ENCODE assay signal across 25 cellular contexts in genomic region chr2:86370579-86370978, GRCh38. TPM values are rescaled to one million over a fixed set of nuclear protein-coding genes. Genes with fewer than 3 reads are reported as not detected.
A peak's percentile ranks its signal among the peaks of the same experiment; 100 is the strongest.
DNase-seq lines count a peak whose midpoint lies in the region; ATAC-seq and TF ChIP-seq lines count a peak whose summit lies in the region.
"Had no signal": no experiment of that assay in that cellular context is flagged by ENCODE, and none has a peak within 500 bp of the region (broad histone marks: within the 10 kb centered on the region; RNA-seq: fewer than 3 reads in every experiment).

No MANE protein-coding gene starts in this region.

- no peaks in the 10 kb centered on the region for H3K27me3 ChIP-seq in colonic mucosa
- H3K27me3 ChIP-seq: BLaER1 treated with 17β-estradiol and CSF1 and Interleukin-3, amounts not matched to agents 10 nM and 100 nM; gastroesophageal sphincter; SJCRH30; upper lobe of right lung had no signal

- no peak overlapping the region for H3K27ac ChIP-seq in colonic mucosa
- H3K27ac ChIP-seq: BLaER1 treated with 17β-estradiol and CSF1 and Interleukin-3, amounts not matched to agents 10 nM and 100 nM; gastroesophageal sphincter; HL-60; SJCRH30; upper lobe of right lung had no signal

- H3K4me1 Mint-ChIP-seq in naive thymus-derived CD8-positive, alpha-beta T cell = peaks cover 28 to 65% (median 50%) of the 10 kb centered on the region in 4 donors
- H3K4me1 Mint-ChIP-seq in activated CD4-positive, alpha-beta T cell treated with anti-CD3 and anti-CD28 coated beads, Interleukin-2, amount 10 ng/mL, durations not matched to agents 7 days and 5 days = peaks cover 34% of the 10 kb centered on the region

- no peaks in the 10 kb centered on the region for H3K9me3 ChIP-seq in colonic mucosa
- H3K9me3 ChIP-seq: SJCRH30, upper lobe of right lung had no signal

- H3K4me3 Mint-ChIP-seq in naive thymus-derived CD8-positive, alpha-beta T cell = peak overlapping the region in 1 of 10 donors; percentile 17
- H3K4me3 Mint-ChIP-seq in activated CD4-positive, alpha-beta T cell treated with anti-CD3 and anti-CD28 coated beads, Interleukin-2, amount 10 ng/mL, durations not matched to agents 7 days and 5 days = no peak overlapping the region
- H3K4me3 Mint-ChIP-seq: activated naive CD4-positive, alpha-beta T cell treated with anti-CD3 and anti-CD28 coated beads for 36 hours had no signal

- H3K36me3 ChIP-seq in colonic mucosa = no peaks in the 10 kb centered on the region
- H3K36me3 ChIP-seq: BLaER1 treated with 17β-estradiol and CSF1 and Interleukin-3, amounts not matched to agents 10 nM and 100 nM; gastroesophageal sphincter; SJCRH30; upper lobe of right lung had no signal

- DNase-seq in NCI-H82 (lab: John Stamatoyannopoulos, UW) (peak; percentile 17), NCI-H82 treated with DMSO at 0.1 percent for 48 hours (lab: John Stamatoyannopoulos, UW; ENCODE audit: unreplicated experiment) (no peak), RPMI8226 (peak; percentile 17), NCI-H2081 (lab: John Stamatoyannopoulos, UW) (no peak), colonic mucosa (no peak)
- DNase-seq in naive thymus-derived CD8-positive, alpha-beta T cell = no peak
- no peak for DNase-seq in activated CD4-positive, alpha-beta T cell treated with anti-CD3 and anti-CD28 coated beads, Interleukin-2, amount 10 ng/mL, durations not matched to agents 7 days and 5 days
- DNase-seq: ACHN; activated naive CD4-positive, alpha-beta T cell treated with anti-CD3 and anti-CD28 coated beads for 36 hours; activated T-cell treated with anti-CD3 and anti-CD28 coated beads, Interleukin-2, amount 50 U/mL, for 72 hours; H7; hypothalamus; mesendoderm; NCI-H1105 treated with DMSO at 0.1 percent for 48 hours; NCI-H2081 treated with DMSO at 0.1 percent for 48 hours; NCI-H510A treated with DMSO at 0.1 percent for 48 hours; T-helper 1 cell; upper lobe of right lung had no signal

- CTCF ChIA-PET in activated CD4-positive, alpha-beta T cell treated with anti-CD3 and anti-CD28 coated beads, Interleukin-2, amount 10 ng/mL, durations not matched to agents 7 days and 5 days (lab: Charles Lee) = interaction anchor here (1.0 kb wide), 1 partner anchor 149 kb away, joined by 3 read pairs; no protein-coding TSS in a partner anchor

- H3K9me3 Mint-ChIP-seq in naive thymus-derived CD8-positive, alpha-beta T cell = peaks cover 0 to 9% (median 3%) of the 10 kb centered on the region in 9 donors
- H3K9me3 Mint-ChIP-seq in activated CD4-positive, alpha-beta T cell treated with anti-CD3 and anti-CD28 coated beads, Interleukin-2, amount 10 ng/mL, durations not matched to agents 7 days and 5 days = peaks cover 13% of the 10 kb centered on the region

- intact Hi-C loops in colonic mucosa (cut with DNase I) = no loop called here

- TF ChIP-seq CTCF in GM12873 (IDR thresholded peaks at IDR 0.05; ENCODE audit: insufficient read depth, low read depth, low read length, missing control alignments) (peak; percentile 13), colonic mucosa (IDR thresholded peaks at IDR 0.05) (no peak)

- H3K36me3 Mint-ChIP-seq in naive thymus-derived CD8-positive, alpha-beta T cell = peaks cover 0 to 8% (median 4%) of the 10 kb centered on the region in 3 donors
- peaks cover 7% of the 10 kb centered on the region for H3K36me3 Mint-ChIP-seq in activated CD4-positive, alpha-beta T cell treated with anti-CD3 and anti-CD28 coated beads, Interleukin-2, amount 10 ng/mL, durations not matched to agents 7 days and 5 days (ENCODE audit: low read depth)

- no peak overlapping the region for H3K4me3 ChIP-seq in colonic mucosa
- H3K4me3 ChIP-seq: BLaER1 treated with 17β-estradiol and CSF1 and Interleukin-3, amounts not matched to agents 10 nM and 100 nM; gastroesophageal sphincter; SJCRH30; smooth muscle cell; upper lobe of right lung had no signal

- POLR2A ChIA-PET in naive thymus-derived CD8-positive, alpha-beta T cell (lab: Charles Lee) = interaction anchor here (5.8 kb wide), 1 partner anchor 71 kb away, joined by 74 read pairs; the partner anchor contains the start of gene KDM3A
- POLR2A ChIA-PET in activated CD4-positive, alpha-beta T cell treated with anti-CD3 and anti-CD28 coated beads, Interleukin-2, amount 10 ng/mL, durations not matched to agents 7 days and 5 days (lab: Charles Lee) = no interaction called here

- peak overlapping the region in 6 of 10 donors; percentile 50 to 98 (median 73) for H3K27ac Mint-ChIP-seq in naive thymus-derived CD8-positive, alpha-beta T cell
- H3K27ac Mint-ChIP-seq in activated CD4-positive, alpha-beta T cell treated with anti-CD3 and anti-CD28 coated beads, Interleukin-2, amount 10 ng/mL, durations not matched to agents 7 days and 5 days = no peak overlapping the region

- no peak for ATAC-seq in naive thymus-derived CD8-positive, alpha-beta T cell
- ATAC-seq: activated T-cell treated with anti-CD3 and anti-CD28 coated beads, Interleukin-2, amount 50 U/mL, for 72 hours; gastroesophageal sphincter; left lobe of liver; upper lobe of right lung had no signal

- H3K27me3 Mint-ChIP-seq in naive thymus-derived CD8-positive, alpha-beta T cell = no peaks in the 10 kb centered on the region
- H3K27me3 Mint-ChIP-seq in activated CD4-positive, alpha-beta T cell treated with anti-CD3 and anti-CD28 coated beads, Interleukin-2, amount 10 ng/mL, durations not matched to agents 7 days and 5 days = no peaks in the 10 kb centered on the region

- no peak overlapping the region for H3K9ac ChIP-seq in colonic mucosa (ENCODE audit: low read depth in 2 of 2, low read length in 2 of 2)
- H3K9ac ChIP-seq: BLaER1 treated with 17β-estradiol and CSF1 and Interleukin-3, amounts not matched to agents 10 nM and 100 nM had no signal

- H3K4me1 ChIP-seq in colonic mucosa = peaks cover 5% of the 10 kb centered on the region

RNA-seq across cellular contexts. Expression of gene REEP1, which starts 33.2 kb away (rescaled TPM):
- under 1 TPM in 1 of 2 experiments, not detected in 1; 0.10 TPM for total RNA-seq in naive thymus-derived CD8-positive, alpha-beta T cell
- polyA plus RNA-seq in naive thymus-derived CD8-positive, alpha-beta T cell = not detected
- 1 to 10 TPM; 1.8 to 5.7 TPM for total RNA-seq in colonic mucosa
- under 1 TPM; 0.17 to 0.20 TPM for total RNA-seq in activated CD4-positive, alpha-beta T cell treated with anti-CD3 and anti-CD28 coated beads, Interleukin-2, amount 10 ng/mL, durations not matched to agents 7 days and 5 days
- total RNA-seq: smooth muscle cell had no signal
- polyA plus RNA-seq: smooth muscle cell had no signal

Comparison
In these comparisons a context has a peak if more than half of its experiments do, and no peak if none do; other contexts are left out.
1. DNase-seq: peak in NCI-H82 (single experiment) and RPMI8226 (single experiment); none in NCI-H82 treated with DMSO at 0.1 percent for 48 hours (single experiment), naive thymus-derived CD8-positive, alpha-beta T cell (0 of 10), NCI-H2081 (0 of 2), colonic mucosa (single experiment) and activated CD4-positive, alpha-beta T cell treated with anti-CD3 and anti-CD28 coated beads, Interleukin-2, amount 10 ng/mL, durations not matched to agents 7 days and 5 days (single experiment).